ENCODE assay signal across 8 cellular contexts in the genomic region with DNA sequence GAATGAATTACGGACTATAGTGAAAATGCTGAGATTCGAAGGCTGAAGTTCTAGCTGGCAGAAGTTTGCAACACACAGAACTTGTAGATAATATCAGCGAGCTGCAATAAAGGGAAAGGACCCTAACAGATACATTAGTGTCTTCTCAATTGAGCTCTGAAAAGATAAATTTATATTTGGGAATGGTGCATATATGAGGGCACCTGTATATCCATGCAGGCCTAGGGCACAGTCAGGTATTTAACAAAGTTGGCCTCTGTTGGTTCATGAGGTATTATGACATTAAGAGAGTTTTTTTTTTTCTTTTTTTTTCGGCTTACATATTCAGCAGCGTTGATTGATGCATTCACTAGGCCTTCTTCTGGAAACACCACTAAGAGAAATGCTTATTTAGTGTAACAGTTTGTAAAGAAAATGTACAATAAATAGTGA. TPM values are rescaled to one million over a fixed set of nuclear protein-coding genes. Genes with fewer than 3 reads are reported as not detected.
DNase-seq lines count a peak whose midpoint lies in the region; ATAC-seq and TF ChIP-seq lines count a peak whose summit lies in the region.

No MANE protein-coding gene starts in this region.

- DNase-seq in GM23338 (ENCODE audit: low spot score) (no peak), erythroblast (lab: John Stamatoyannopoulos, UW) (peak; percentile 38 to 63), progenitor cell of endocrine pancreas (ENCODE audit: low spot score, unreplicated experiment) (no peak), C1 segment of cervical spinal cord (lab: John Stamatoyannopoulos, UW) (no peak), GOT3 (lab: John Stamatoyannopoulos, UW) (no peak)

- H3K4me3 Mint-ChIP-seq in GM23338 (peak overlapping the region; percentile 90; the same call in 2 of the 3 replicates), progenitor cell of endocrine pancreas (ENCODE audit: low read depth) (peak overlapping the region; percentile 74)

- peaks cover 2% of the 10 kb centered on the region; the same call in 2 of the 3 replicates for H3K9me3 Mint-ChIP-seq in GM23338
- H3K9me3 Mint-ChIP-seq in progenitor cell of endocrine pancreas (ENCODE audit: low read depth), result no peaks in the 10 kb centered on the region

- TF ChIP-seq POLR2A in erythroblast (IDR thresholded peaks at IDR 0.05; ENCODE audit: low read length), result no peak

- H3K4me3 ChIP-seq in GM23338, result peak overlapping the region; percentile 58; the same call in 1 of the 2 replicates
- no peak overlapping the region for H3K4me3 ChIP-seq in SU-DHL-6 (ENCODE audit: insufficient read depth, low read length, poor library complexity, severe bottlenecking)

- peaks cover 35% of the 10 kb centered on the region for H3K4me1 Mint-ChIP-seq in GM23338
- H3K4me1 Mint-ChIP-seq in progenitor cell of endocrine pancreas (ENCODE audit: low read depth), result peaks cover 15% of the 10 kb centered on the region

- peaks cover 74% of the 10 kb centered on the region for H3K27me3 ChIP-seq in GM23338 (ENCODE audit: insufficient read depth)
- no peaks in the 10 kb centered on the region for H3K27me3 ChIP-seq in SU-DHL-6 (ENCODE audit: low read length)

- ATAC-seq in GM23338, result no peak
- no peak for ATAC-seq in HG03095 (IDR thresholded peaks at IDR 0.05; ENCODE audit: unreplicated experiment)
- no peak for ATAC-seq in GM18517 (IDR thresholded peaks at IDR 0.05; ENCODE audit: unreplicated experiment)

- H3K36me3 ChIP-seq in GM23338 (ENCODE audit: insufficient read depth), result no peaks in the 10 kb centered on the region
- peaks cover 9% of the 10 kb centered on the region; the same call in 1 of the 2 replicates for H3K36me3 ChIP-seq in SU-DHL-6 (ENCODE audit: low read length)

- H3K9me3 ChIP-seq in SU-DHL-6 (ENCODE audit: insufficient read depth, low read length), result no peaks in the 10 kb centered on the region

- no peak overlapping the region for H3K9ac ChIP-seq in SU-DHL-6 (ENCODE audit: low read length)

- H3K27ac ChIP-seq in GM23338 (ENCODE audit: low read depth), result no peak overlapping the region
- H3K27ac ChIP-seq in SU-DHL-6 (ENCODE audit: low read depth, low read length), result no peak overlapping the region

- H3K27me3 Mint-ChIP-seq in GM23338 (ENCODE audit: insufficient read depth, low read depth, poor library complexity) (peaks cover 44% of the 10 kb centered on the region), progenitor cell of endocrine pancreas (peaks cover 86% of the 10 kb centered on the region)

- H3K4me1 ChIP-seq in GM23338 (ENCODE audit: insufficient read depth), result peaks cover 43% of the 10 kb centered on the region

- TF ChIP-seq CTCF in GM23338 (conservative IDR thresholded peaks at IDR 0.05; ENCODE audit: low read depth in 2 of 2) (no peak), SU-DHL-6 (IDR thresholded peaks at IDR 0.05; ENCODE audit: insufficient read depth, low read length, poor library complexity, severe bottlenecking) (no peak), progenitor cell of endocrine pancreas (IDR thresholded peaks at IDR 0.05; ENCODE audit: unreplicated experiment) (no peak)

- H3K27ac Mint-ChIP-seq in GM23338 (no peak overlapping the region), progenitor cell of endocrine pancreas (no peak overlapping the region)

- H3K4me2 ChIP-seq in GM23338 (peak overlapping the region; percentile 87; the same call in 1 of the 2 replicates), SU-DHL-6 (ENCODE audit: low read depth, low read length, poor library complexity, severe bottlenecking) (peak overlapping the region; percentile 67)

- H2AFZ ChIP-seq in GM23338, result no peak overlapping the region
- H2AFZ ChIP-seq in SU-DHL-6 (ENCODE audit: low read depth, low read length, severe bottlenecking), result no peak overlapping the region

- H4K20me1 ChIP-seq in GM23338 (replicated peaks; ENCODE audit: insufficient read depth) (peaks cover 8% of the 10 kb centered on the region; the same call in 1 of the 2 replicates), SU-DHL-6 (ENCODE audit: low read depth, low read length) (peaks cover 20% of the 10 kb centered on the region; the same call in 1 of the 2 replicates)

- no peaks in the 10 kb centered on the region; the same call in 1 of the 2 replicates for H3K79me2 ChIP-seq in GM23338 (replicated peaks; ENCODE audit: insufficient read depth)
- H3K79me2 ChIP-seq in SU-DHL-6 (ENCODE audit: insufficient read depth, low read length), result no peaks in the 10 kb centered on the region; the same call in 1 of the 2 replicates

- 0 out of 2 replicates have a peak, but pooled peaks cover 1% of the 10 kb centered on the region for H3F3A ChIP-seq in GM23338 (replicated peaks; ENCODE audit: low read depth)
- H3F3A ChIP-seq in SU-DHL-6 (ENCODE audit: insufficient read depth), result peaks cover 28% of the 10 kb centered on the region

- peaks cover 3% of the 10 kb centered on the region; the same call in 1 of the 3 replicates for H3K36me3 Mint-ChIP-seq in GM23338 (ENCODE audit: low read depth)
- peaks cover 2% of the 10 kb centered on the region for H3K36me3 Mint-ChIP-seq in progenitor cell of endocrine pancreas (ENCODE audit: insufficient read depth)

- H3K9me2 ChIP-seq in GM23338 (ENCODE audit: insufficient read depth) (no peaks in the 10 kb centered on the region), SU-DHL-6 (replicated peaks; ENCODE audit: insufficient read depth, low read length) (no peaks in the 10 kb centered on the region)

TF ChIP-seq in GM23338, 12 proteins besides CTCF, POLR2A, EP300 and RAD21:
- TF ChIP-seq EZH2 (IDR thresholded peaks at IDR 0.05; ENCODE audit: low read depth, unreplicated experiment) (peak; percentile 12), JUNB (IDR thresholded peaks at IDR 0.05; ENCODE audit: unreplicated experiment) (no peak)
- TF ChIP-seq, protein P1, sequence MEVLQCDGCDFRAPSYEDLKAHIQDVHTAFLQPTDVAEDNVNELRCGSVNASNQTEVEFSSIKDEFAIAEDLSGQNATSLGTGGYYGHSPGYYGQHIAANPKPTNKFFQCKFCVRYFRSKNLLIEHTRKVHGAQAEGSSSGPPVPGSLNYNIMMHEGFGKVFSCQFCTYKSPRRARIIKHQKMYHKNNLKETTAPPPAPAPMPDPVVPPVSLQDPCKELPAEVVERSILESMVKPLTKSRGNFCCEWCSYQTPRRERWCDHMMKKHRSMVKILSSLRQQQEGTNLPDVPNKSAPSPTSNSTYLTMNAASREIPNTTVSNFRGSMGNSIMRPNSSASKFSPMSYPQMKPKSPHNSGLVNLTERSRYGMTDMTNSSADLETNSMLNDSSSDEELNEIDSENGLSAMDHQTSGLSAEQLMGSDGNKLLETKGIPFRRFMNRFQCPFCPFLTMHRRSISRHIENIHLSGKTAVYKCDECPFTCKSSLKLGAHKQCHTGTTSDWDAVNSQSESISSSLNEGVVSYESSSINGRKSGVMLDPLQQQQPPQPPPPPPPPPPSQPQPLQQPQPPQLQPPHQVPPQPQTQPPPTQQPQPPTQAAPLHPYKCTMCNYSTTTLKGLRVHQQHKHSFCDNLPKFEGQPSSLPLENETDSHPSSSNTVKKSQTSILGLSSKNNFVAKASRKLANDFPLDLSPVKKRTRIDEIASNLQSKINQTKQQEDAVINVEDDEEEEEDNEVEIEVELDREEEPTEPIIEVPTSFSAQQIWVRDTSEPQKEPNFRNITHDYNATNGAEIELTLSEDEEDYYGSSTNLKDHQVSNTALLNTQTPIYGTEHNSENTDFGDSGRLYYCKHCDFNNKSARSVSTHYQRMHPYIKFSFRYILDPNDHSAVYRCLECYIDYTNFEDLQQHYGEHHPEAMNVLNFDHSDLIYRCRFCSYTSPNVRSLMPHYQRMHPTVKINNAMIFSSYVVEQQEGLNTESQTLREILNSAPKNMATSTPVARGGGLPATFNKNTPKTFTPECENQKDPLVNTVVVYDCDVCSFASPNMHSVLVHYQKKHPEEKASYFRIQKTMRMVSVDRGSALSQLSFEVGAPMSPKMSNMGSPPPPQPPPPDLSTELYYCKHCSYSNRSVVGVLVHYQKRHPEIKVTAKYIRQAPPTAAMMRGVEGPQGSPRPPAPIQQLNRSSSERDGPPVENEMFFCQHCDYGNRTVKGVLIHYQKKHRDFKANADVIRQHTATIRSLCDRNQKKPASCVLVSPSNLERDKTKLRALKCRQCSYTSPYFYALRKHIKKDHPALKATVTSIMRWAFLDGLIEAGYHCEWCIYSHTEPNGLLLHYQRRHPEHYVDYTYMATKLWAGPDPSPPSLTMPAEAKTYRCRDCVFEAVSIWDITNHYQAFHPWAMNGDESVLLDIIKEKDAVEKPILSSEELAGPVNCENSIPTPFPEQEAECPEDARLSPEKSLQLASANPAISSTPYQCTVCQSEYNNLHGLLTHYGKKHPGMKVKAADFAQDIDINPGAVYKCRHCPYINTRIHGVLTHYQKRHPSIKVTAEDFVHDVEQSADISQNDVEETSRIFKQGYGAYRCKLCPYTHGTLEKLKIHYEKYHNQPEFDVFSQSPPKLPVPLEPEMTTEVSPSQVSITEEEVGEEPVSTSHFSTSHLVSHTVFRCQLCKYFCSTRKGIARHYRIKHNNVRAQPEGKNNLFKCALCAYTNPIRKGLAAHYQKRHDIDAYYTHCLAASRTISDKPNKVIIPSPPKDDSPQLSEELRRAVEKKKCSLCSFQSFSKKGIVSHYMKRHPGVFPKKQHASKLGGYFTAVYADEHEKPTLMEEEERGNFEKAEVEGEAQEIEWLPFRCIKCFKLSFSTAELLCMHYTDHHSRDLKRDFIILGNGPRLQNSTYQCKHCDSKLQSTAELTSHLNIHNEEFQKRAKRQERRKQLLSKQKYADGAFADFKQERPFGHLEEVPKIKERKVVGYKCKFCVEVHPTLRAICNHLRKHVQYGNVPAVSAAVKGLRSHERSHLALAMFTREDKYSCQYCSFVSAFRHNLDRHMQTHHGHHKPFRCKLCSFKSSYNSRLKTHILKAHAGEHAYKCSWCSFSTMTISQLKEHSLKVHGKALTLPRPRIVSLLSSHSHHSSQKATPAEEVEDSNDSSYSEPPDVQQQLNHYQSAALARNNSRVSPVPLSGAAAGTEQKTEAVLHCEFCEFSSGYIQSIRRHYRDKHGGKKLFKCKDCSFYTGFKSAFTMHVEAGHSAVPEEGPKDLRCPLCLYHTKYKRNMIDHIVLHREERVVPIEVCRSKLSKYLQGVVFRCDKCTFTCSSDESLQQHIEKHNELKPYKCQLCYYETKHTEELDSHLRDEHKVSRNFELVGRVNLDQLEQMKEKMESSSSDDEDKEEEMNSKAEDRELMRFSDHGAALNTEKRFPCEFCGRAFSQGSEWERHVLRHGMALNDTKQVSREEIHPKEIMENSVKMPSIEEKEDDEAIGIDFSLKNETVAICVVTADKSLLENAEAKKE (CRISPR knock-in tag; IDR thresholded peaks at IDR 0.05), result no peak
TF ChIP-seq in GM23338: peak in this region for 1.

RNA-seq across cellular contexts. Expression of a gene that starts 2.2 kb away (rescaled TPM):
- 0.97 and 2.5 TPM in 2 replicates for total RNA-seq in GM23338 (2014; rRNA removed; shearing (Covaris generic))
- polyA plus RNA-seq in GM23338 (2016; fragmentation: Nextera tagmentation; extraction: Ambion mirVana), result 2.1 and 2.3 TPM in 2 replicates
- total RNA-seq in progenitor cell of endocrine pancreas, result 1.2 and 3.9 TPM in 2 replicates

Comparison
In these comparisons a context has a peak if more than half of its experiments do, and no peak if none do; other contexts are left out.
1. DNase-seq: peak in erythroblast (2 of 2); none in GM23338 (single experiment), progenitor cell of endocrine pancreas (single experiment), C1 segment of cervical spinal cord (0 of 14) and GOT3 (single experiment).